ENCODE assay signal across 8 cellular contexts in the genomic region with DNA sequence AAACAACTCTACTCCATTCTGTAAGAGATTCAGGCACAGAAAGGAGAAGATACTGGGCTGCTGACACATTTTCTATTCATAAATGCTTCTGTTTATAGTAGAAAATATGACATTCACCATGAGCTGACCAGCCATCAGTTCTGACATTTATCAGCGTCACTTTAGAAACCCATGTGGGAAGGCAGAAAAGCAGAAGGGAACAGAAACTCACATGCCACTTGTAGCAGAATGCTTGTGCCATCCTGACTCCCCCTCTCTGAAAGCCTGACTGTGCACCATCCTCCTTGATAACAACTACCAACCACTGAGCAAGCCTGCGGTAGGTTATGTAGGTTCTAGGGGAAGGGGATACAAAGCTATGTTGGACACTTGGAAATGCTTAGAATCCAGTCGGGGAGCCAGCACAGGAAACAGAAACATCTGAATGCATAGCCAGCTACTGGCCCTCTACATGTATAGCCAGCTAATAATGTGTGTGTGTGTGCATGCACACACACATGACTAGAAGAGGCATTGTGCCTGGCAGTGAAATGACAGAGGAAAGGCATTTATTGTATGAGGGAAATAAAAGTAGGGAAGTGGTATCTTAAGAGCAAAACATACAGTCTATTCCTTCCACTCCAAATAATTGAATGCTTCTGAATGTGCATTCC.
DNase-seq lines count a peak whose midpoint lies in the region; ATAC-seq and TF ChIP-seq lines count a peak whose summit lies in the region.
"Not testable (repeated sequence)": the region's sequence is repeated elsewhere in the genome, so short reads cannot be mapped to it uniquely, and the experiment has no call there.

No MANE protein-coding gene starts in this region.

- H3K27me3 ChIP-seq in MM.1S (replicated peaks; ENCODE audit: insufficient read depth, low read length); OCI-LY3 (ENCODE audit: low read depth, low read length): not testable (repeated sequence)

- H3K27ac Mint-ChIP-seq in stimulated activated naive B cell treated with anti-CD40 and anti-IgM and Interleukin-4, amounts not matched to agents 10 μg/mL and 1 μg/mL and 100 μg/mL, for 72 hours: not testable (repeated sequence)

- not testable (repeated sequence) for H3K36me3 Mint-ChIP-seq in stimulated activated naive B cell treated with anti-CD40 and anti-IgM and Interleukin-4, amounts not matched to agents 10 μg/mL and 1 μg/mL and 100 μg/mL, for 72 hours

- not testable (repeated sequence) for H4K20me1 ChIP-seq in MM.1S (ENCODE audit: insufficient read depth, low read length); OCI-LY3 (ENCODE audit: insufficient read depth, low read length)

- H3K79me2 ChIP-seq in MM.1S (ENCODE audit: low read length); OCI-LY3 (ENCODE audit: low read length): not testable (repeated sequence)

- not testable (repeated sequence) for H3K36me3 ChIP-seq in MM.1S (replicated peaks; ENCODE audit: insufficient read depth, low read length); OCI-LY3 (replicated peaks; ENCODE audit: low read depth, low read length)

- H3K27ac ChIP-seq in MM.1S (ENCODE audit: low read length): peak overlapping the region; percentile 31; the same call in 1 of the 2 replicates
- not testable (repeated sequence) for H3K27ac ChIP-seq in OCI-LY3 (ENCODE audit: low read length)

- not testable (repeated sequence) for H3K4me3 Mint-ChIP-seq in stimulated activated naive B cell treated with anti-CD40 and anti-IgM and Interleukin-4, amounts not matched to agents 10 μg/mL and 1 μg/mL and 100 μg/mL, for 72 hours

- peaks cover 1 to 12% of the 10 kb centered on the region in 2 donors for H3K4me1 Mint-ChIP-seq in stimulated activated naive B cell treated with anti-CD40 and anti-IgM and Interleukin-4, amounts not matched to agents 10 μg/mL and 1 μg/mL and 100 μg/mL, for 72 hours

- ATAC-seq in GM18498 (IDR thresholded peaks at IDR 0.05; ENCODE audit: unreplicated experiment) (peak; percentile 86), GM18868 (IDR thresholded peaks at IDR 0.05; ENCODE audit: unreplicated experiment) (peak; percentile 88), GM19468 (IDR thresholded peaks at IDR 0.05; ENCODE audit: extremely low read depth, unreplicated experiment) (peak; percentile 26), GM21825 (IDR thresholded peaks at IDR 0.05; ENCODE audit: unreplicated experiment) (peak; percentile 78), HG03045 (IDR thresholded peaks at IDR 0.05; ENCODE audit: unreplicated experiment) (peak; percentile 59)
- ATAC-seq in stimulated activated naive B cell treated with anti-CD40 and anti-IgM and Interleukin-4, amounts not matched to agents 10 μg/mL and 1 μg/mL and 100 μg/mL, for 72 hours (replicated peaks): peak; percentile 97

- DNase-seq in MM.1S: peak; percentile 50
- DNase-seq in stimulated activated naive B cell treated with anti-CD40 and anti-IgM and Interleukin-4, amounts not matched to agents 10 μg/mL and 1 μg/mL and 100 μg/mL, for 72 hours: peak; percentile 14

- peak overlapping the region; percentile 20; the same call in 1 of the 2 replicates for H3K4me2 ChIP-seq in MM.1S (ENCODE audit: low read depth, low read length)
- H3K4me2 ChIP-seq in OCI-LY3 (ENCODE audit: low read length): peak overlapping the region; percentile 56

- not testable (repeated sequence) for TF ChIP-seq CTCF in MM.1S (IDR thresholded peaks at IDR 0.05; ENCODE audit: low read length); OCI-LY3 (IDR thresholded peaks at IDR 0.05; ENCODE audit: low read depth, low read length)

- H2AFZ ChIP-seq in MM.1S (ENCODE audit: low read length); OCI-LY3 (ENCODE audit: low read depth, low read length): not testable (repeated sequence)

- H3K9ac ChIP-seq in MM.1S (ENCODE audit: low read length); OCI-LY3 (ENCODE audit: low read length): not testable (repeated sequence)

- H3K4me1 ChIP-seq in MM.1S (ENCODE audit: low read length): not testable (repeated sequence)
- peaks cover 11% of the 10 kb centered on the region for H3K4me1 ChIP-seq in OCI-LY3 (ENCODE audit: low read length)

- H3K9me2 ChIP-seq in MM.1S (replicated peaks; ENCODE audit: insufficient read depth, low read length): not testable (repeated sequence)

- not testable (repeated sequence) for H3K4me3 ChIP-seq in MM.1S (ENCODE audit: low read length); OCI-LY3 (ENCODE audit: low read length)

- H3K27me3 Mint-ChIP-seq in stimulated activated naive B cell treated with anti-CD40 and anti-IgM and Interleukin-4, amounts not matched to agents 10 μg/mL and 1 μg/mL and 100 μg/mL, for 72 hours: not testable (repeated sequence)

- H3K9me3 Mint-ChIP-seq in stimulated activated naive B cell treated with anti-CD40 and anti-IgM and Interleukin-4, amounts not matched to agents 10 μg/mL and 1 μg/mL and 100 μg/mL, for 72 hours: not testable (repeated sequence)

- not testable (repeated sequence) for H3K9me3 ChIP-seq in MM.1S (replicated peaks; ENCODE audit: insufficient read depth, low read length); OCI-LY3 (ENCODE audit: insufficient read depth, low read length)

- not testable (repeated sequence) for H3F3A ChIP-seq in MM.1S (ENCODE audit: insufficient read depth, low read length)

Comparison
In these comparisons a context has a peak if more than half of its experiments do, and no peak if none do; other contexts are left out.
1. ATAC-seq: peak in every context shown above with its lines; median percentile 97 in stimulated activated naive B cell treated with anti-CD40 and anti-IgM and Interleukin-4, amounts not matched to agents 10 μg/mL and 1 μg/mL and 100 μg/mL, for 72 hours; 88 in GM18868; 86 in GM18498; 78 in GM21825; 59 in HG03045; 26 in GM19468.